Comparison of ENCODE assay signal across 13 cellular contexts in the genomic region with DNA sequence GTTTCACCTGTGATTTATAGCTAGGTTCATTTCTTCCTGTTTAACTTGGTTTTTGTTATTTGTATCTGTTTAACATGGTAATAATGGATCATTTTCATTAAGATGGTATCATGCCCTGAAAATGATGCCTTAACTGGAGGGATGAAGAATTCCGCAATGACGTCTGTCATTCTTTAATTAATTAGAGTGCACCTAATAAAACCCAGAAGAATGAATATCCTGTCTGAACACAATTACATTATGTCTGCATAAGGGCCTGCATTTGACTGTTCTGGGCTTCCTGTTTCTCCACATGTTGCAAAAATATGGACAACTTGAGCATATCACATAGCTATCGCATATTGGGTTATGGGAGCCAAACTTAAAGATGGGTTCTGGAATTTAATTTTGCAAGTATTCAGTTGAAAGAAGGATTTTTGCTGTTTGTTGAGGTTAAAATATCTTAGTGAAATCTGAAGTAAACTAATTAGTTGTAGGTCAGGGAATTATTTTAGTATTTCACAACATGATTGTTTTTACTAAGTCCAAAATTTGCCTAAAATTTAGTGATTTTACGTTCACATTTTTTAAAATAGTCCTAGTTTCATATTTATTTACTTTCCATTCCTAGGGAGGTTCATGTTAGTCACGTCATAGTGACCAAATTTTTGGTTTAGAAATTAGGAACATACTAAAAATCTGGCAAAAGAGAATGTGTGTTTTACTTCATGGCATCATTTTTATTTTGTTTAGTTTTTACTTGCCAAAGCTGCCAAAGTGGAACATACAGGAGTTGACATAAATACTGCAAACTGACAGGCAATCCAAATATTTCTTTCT.
DNase-seq lines count a peak whose midpoint lies in the region; ATAC-seq, FAIRE-seq and TF ChIP-seq lines count a peak whose summit lies in the region.
"Had no signal": no experiment of that assay in that cellular context is flagged by ENCODE, and none has a peak within 500 bp of the region (broad histone marks: within the 10 kb centered on the region; RNA-seq: fewer than 3 reads in every experiment).

No MANE protein-coding gene starts in this region.

- H3K4me2 ChIP-seq in A549 (peak overlapping the region; percentile 64), parathyroid adenoma (ENCODE audit: low read length) (no peak overlapping the region)

- no peaks in the 10 kb centered on the region for H3K79me2 ChIP-seq in parathyroid adenoma

- no peak for DNase-seq in A549 (ENCODE audit: low read depth in 1 of 2, low spot score in 1 of 2)
- peak; percentile 40 for DNase-seq in SK-N-DZ (ENCODE audit: low spot score)
- DNase-seq in fibroblast of villous mesenchyme (ENCODE audit: low read depth), result peak; percentile 46
- DNase-seq in SHP77 (lab: John Stamatoyannopoulos, UW), result no peak
- no peak for DNase-seq in NCI-H2171 (lab: John Stamatoyannopoulos, UW)
- DNase-seq in HPDE6-E6E7 (ENCODE audit: extremely low spot score), result no peak
- DNase-seq: activated CD4-positive, CD25-positive, alpha-beta regulatory T cell treated with anti-CD3 and anti-CD28 coated beads, Interleukin-2, amount 50 U/mL, for 72 hours; activated naive CD8-positive, alpha-beta T cell treated with anti-CD3 and anti-CD28 coated beads, Interleukin-2, amount 50 U/mL, for 24 hours; naive thymus-derived CD4-positive, alpha-beta T cell had no signal

- POLR2A ChIA-PET in A549 (lab: Yijun Ruan, JAX), result interaction anchor here (0.9 to 1.2 kb wide), 3 partner anchors 27 to 321 kb away, joined by 3 to 4 read pairs (median 3); a partner anchor contains a TSS

- H3K4me1 ChIP-seq in A549, result peaks cover 66% of the 10 kb centered on the region
- H3K4me1 ChIP-seq in parathyroid adenoma, result no peaks in the 10 kb centered on the region

- no peak overlapping the region for H3K9ac ChIP-seq in parathyroid adenoma

- H3K4me3 ChIP-seq in A549, result no peak overlapping the region
- H3K4me3 ChIP-seq in fibroblast of villous mesenchyme (ENCODE audit: low read depth, low read length), result no peak overlapping the region
- no peak overlapping the region for H3K4me3 ChIP-seq in parathyroid adenoma (ENCODE audit: low read depth, low read length)
- H3K4me3 ChIP-seq: MG63 had no signal

- H3K36me3 ChIP-seq in parathyroid adenoma (ENCODE audit: control insufficient read depth, insufficient read depth, low read length), result no peaks in the 10 kb centered on the region
- H3K36me3 ChIP-seq: MG63 had no signal

- H3K9me3 ChIP-seq in A549 (no peaks in the 10 kb centered on the region), parathyroid adenoma (ENCODE audit: control insufficient read depth, low read length) (no peaks in the 10 kb centered on the region)
- H3K9me3 ChIP-seq: MG63 had no signal

- H2AFZ ChIP-seq in parathyroid adenoma, result no peak overlapping the region

- WGBS in A549 (ENCODE audit: missing lambda C conversion rate), result 81% methylated on average over 5 of the region's 5 CpGs

- no peaks in the 10 kb centered on the region for H3K27me3 ChIP-seq in parathyroid adenoma (ENCODE audit: control insufficient read depth, insufficient read depth, low read length)
- H3K27me3 ChIP-seq: MG63 had no signal

- TF ChIP-seq EP300 in A549 (IDR thresholded peaks at IDR 0.05), result no peak

- FAIRE-seq in A549 (lab: Jason Lieb, UNC), result no peak
- FAIRE-seq: A204.1 had no signal

- ATAC-seq in A549 (no peak), HG02870 (IDR thresholded peaks at IDR 0.05; ENCODE audit: unreplicated experiment) (no peak)
- ATAC-seq: naive thymus-derived CD4-positive, alpha-beta T cell had no signal

- CTCF ChIA-PET in A549 (lab: Yijun Ruan, JAX), result interaction anchor here (1.2 to 2.1 kb wide), 4 partner anchors 8 to 150 kb away, joined by 3 to 6 read pairs (median 4); no protein-coding TSS in a partner anchor

- H3K27ac ChIP-seq in A549 (peak overlapping the region; percentile 73 to 85), parathyroid adenoma (peak overlapping the region; percentile 30)

- no peak for TF ChIP-seq RAD21 in A549 (conservative IDR thresholded peaks at IDR 0.05 in 1 of 2, IDR thresholded peaks at IDR 0.05 in 1 of 2)

- no peak for TF ChIP-seq POLR2A in A549 (IDR thresholded peaks at IDR 0.05; ENCODE audit: low read length)

- TF ChIP-seq CTCF in A549 (IDR thresholded peaks at IDR 0.05) (no peak), fibroblast of villous mesenchyme (IDR thresholded peaks at IDR 0.05; ENCODE audit: insufficient read depth, low read depth, low read length) (no peak), parathyroid adenoma (IDR thresholded peaks at IDR 0.05) (no peak)

TF ChIP-seq in A549, 52 proteins besides CTCF, POLR2A, EP300 and RAD21:
- TF ChIP-seq, protein P1, sequence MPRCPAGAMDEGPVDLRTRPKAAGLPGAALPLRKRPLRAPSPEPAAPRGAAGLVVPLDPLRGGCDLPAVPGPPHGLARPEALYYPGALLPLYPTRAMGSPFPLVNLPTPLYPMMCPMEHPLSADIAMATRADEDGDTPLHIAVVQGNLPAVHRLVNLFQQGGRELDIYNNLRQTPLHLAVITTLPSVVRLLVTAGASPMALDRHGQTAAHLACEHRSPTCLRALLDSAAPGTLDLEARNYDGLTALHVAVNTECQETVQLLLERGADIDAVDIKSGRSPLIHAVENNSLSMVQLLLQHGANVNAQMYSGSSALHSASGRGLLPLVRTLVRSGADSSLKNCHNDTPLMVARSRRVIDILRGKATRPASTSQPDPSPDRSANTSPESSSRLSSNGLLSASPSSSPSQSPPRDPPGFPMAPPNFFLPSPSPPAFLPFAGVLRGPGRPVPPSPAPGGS (IDR thresholded peaks at IDR 0.05), result no peak
- TF ChIP-seq GATA3 (IDR thresholded peaks at IDR 0.05; ENCODE audit: borderline replicate concordance) (no peak), MAFK (IDR thresholded peaks at IDR 0.05; ENCODE audit: partially characterized antibody) (no peak), FOSL2 (IDR thresholded peaks at IDR 0.05) (no peak), FOSL2 (CRISPR knock-in tag; IDR thresholded peaks at IDR 0.05) (no peak)
- TF ChIP-seq, protein P2, sequence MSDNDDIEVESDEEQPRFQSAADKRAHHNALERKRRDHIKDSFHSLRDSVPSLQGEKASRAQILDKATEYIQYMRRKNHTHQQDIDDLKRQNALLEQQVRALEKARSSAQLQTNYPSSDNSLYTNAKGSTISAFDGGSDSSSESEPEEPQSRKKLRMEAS (IDR thresholded peaks at IDR 0.05), result no peak

Comparison
In these comparisons a context has a peak if more than half of its experiments do, and no peak if none do; other contexts are left out.
1. DNase-seq: peak in SK-N-DZ (single experiment) and fibroblast of villous mesenchyme (single experiment); none in A549 (0 of 2), SHP77 (0 of 2), NCI-H2171 (single experiment) and HPDE6-E6E7 (single experiment).